ENCODE assay signal across 10 cellular contexts in genomic region chr4:153426207-153426886, GRCh38. TPM values are rescaled to one million over a fixed set of nuclear protein-coding genes. Genes with fewer than 3 reads are reported as not detected.
DNase-seq lines count a peak whose midpoint lies in the region; ATAC-seq and TF ChIP-seq lines count a peak whose summit lies in the region.
"Had no signal": no experiment of that assay in that cellular context is flagged by ENCODE, and none has a peak within 500 bp of the region (broad histone marks: within the 10 kb centered on the region; RNA-seq: fewer than 3 reads in every experiment).

No MANE protein-coding gene starts in this region.

- H3K36me3 Mint-ChIP-seq in MCF 10A (ENCODE audit: insufficient read depth, unreplicated experiment), result no peaks in the 10 kb centered on the region
- H3K36me3 Mint-ChIP-seq in T-helper 17 cell (ENCODE audit: low read depth), result no peaks in the 10 kb centered on the region

- intact Hi-C loops in mammary epithelial cell (cut with micrococcal nuclease), result no loop called here
- intact Hi-C loops in MCF 10A (cut with micrococcal nuclease), result no loop called here
- intact Hi-C loops in cardiac septum (cut with DNase I), result no loop called here

- no peaks in the 10 kb centered on the region for H3K9me3 Mint-ChIP-seq in MCF 10A (ENCODE audit: unreplicated experiment)
- no peaks in the 10 kb centered on the region for H3K9me3 Mint-ChIP-seq in stimulated activated naive CD8-positive, alpha-beta T cell treated with anti-CD3 and anti-CD28 coated beads, Interleukin-15, amount 100 ng/mL, for 72 hours

- 69% methylated on average over 4 of the region's 4 CpGs for WGBS in mammary epithelial cell (ENCODE audit: low coverage, missing lambda C conversion rate)

- no peaks in the 10 kb centered on the region for H3K79me2 ChIP-seq in mammary epithelial cell (ENCODE audit: insufficient read depth, low read length)

- POLR2A ChIA-PET in MCF 10A (lab: Yijun Ruan, JAX), result no interaction called here

- H3K4me2 ChIP-seq in mammary epithelial cell (ENCODE audit: insufficient read depth, low read depth, low read length), result no peak overlapping the region

- no peaks in the 10 kb centered on the region for H3K9me3 ChIP-seq in mammary epithelial cell (replicated peaks; ENCODE audit: insufficient read depth, low read length)
- no peaks in the 10 kb centered on the region for H3K9me3 ChIP-seq in T-helper 17 cell (ENCODE audit: control insufficient read depth, low read length, poor library complexity, severe bottlenecking)

- no peaks in the 10 kb centered on the region for H3K36me3 ChIP-seq in mammary epithelial cell (ENCODE audit: insufficient read depth, low read length)

- CTCF ChIA-PET in mammary epithelial cell (lab: Charles Lee; ENCODE audit: low non-redundant PET), result no interaction called here
- CTCF ChIA-PET in MCF 10A (lab: Yijun Ruan, JAX), result interaction anchor here (0.7 to 1.3 kb wide), 3 partner anchors 82 to 320 kb away, joined by 3 to 4 read pairs (median 3); no protein-coding TSS in a partner anchor

- no peak overlapping the region for H3K4me3 ChIP-seq in mammary epithelial cell (replicated peaks in 1 of 3; ENCODE audit: insufficient read depth in 1 of 3, low read depth in 2 of 3, low read length in 3 of 3)

- H2AFZ ChIP-seq in mammary epithelial cell (ENCODE audit: low read depth, low read length), result no peak overlapping the region

- H3K9ac ChIP-seq in mammary epithelial cell (ENCODE audit: insufficient read depth, low read length), result no peak overlapping the region

- no peaks in the 10 kb centered on the region for H4K20me1 ChIP-seq in mammary epithelial cell (ENCODE audit: insufficient read depth, low read length)

- peaks cover 6% of the 10 kb centered on the region for H3K4me1 Mint-ChIP-seq in MCF 10A (ENCODE audit: insufficient read depth, unreplicated experiment)
- H3K4me1 Mint-ChIP-seq in T-helper 17 cell, result peaks cover 20% of the 10 kb centered on the region
- H3K4me1 Mint-ChIP-seq in stimulated activated naive CD8-positive, alpha-beta T cell treated with anti-CD3 and anti-CD28 coated beads, Interleukin-15, amount 100 ng/mL, for 72 hours, result peaks cover 66% of the 10 kb centered on the region

- H3K27me3 ChIP-seq in mammary epithelial cell (ENCODE audit: insufficient read depth, low read length), result no peaks in the 10 kb centered on the region

- TF ChIP-seq CTCF in mammary epithelial cell (conservative IDR thresholded peaks at IDR 0.05 in 1 of 2, IDR thresholded peaks at IDR 0.05 in 1 of 2; ENCODE audit: extremely low read depth in 1 of 2, insufficient read depth in 1 of 2, low read depth in 1 of 2, low read length in 2 of 2) (no peak), MCF 10A (IDR thresholded peaks at IDR 0.05; ENCODE audit: unreplicated experiment) (no peak), GM13976 (IDR thresholded peaks at IDR 0.05; ENCODE audit: borderline replicate concordance, control extremely low read depth, extremely low read depth, insufficient read depth, missing control alignments) (no peak)

- ATAC-seq in HG02884 (IDR thresholded peaks at IDR 0.05; ENCODE audit: unreplicated experiment), result peak; percentile 57
- ATAC-seq in T-helper 17 cell, result peak; percentile 82
- peak; percentile 79 for ATAC-seq in stimulated activated naive CD8-positive, alpha-beta T cell treated with anti-CD3 and anti-CD28 coated beads, Interleukin-15, amount 100 ng/mL, for 72 hours
- no peak for ATAC-seq in GM18870 (IDR thresholded peaks at IDR 0.05; ENCODE audit: unreplicated experiment)

- in situ Hi-C loops in mammary epithelial cell (cut with MboI; ENCODE audit: low sequenced_read_pairs in 2 of 2) (no loop called here), GM13976 (cut with MboI; ENCODE audit: low sequenced_read_pairs, unreplicated experiment) (no loop called here)

- no peak overlapping the region for H3K27ac Mint-ChIP-seq in MCF 10A (ENCODE audit: low read depth, unreplicated experiment)
- H3K27ac Mint-ChIP-seq in T-helper 17 cell, result peak overlapping the region; percentile 51
- peak overlapping the region in 1 of 2 donors; percentile 27 for H3K27ac Mint-ChIP-seq in stimulated activated naive CD8-positive, alpha-beta T cell treated with anti-CD3 and anti-CD28 coated beads, Interleukin-15, amount 100 ng/mL, for 72 hours

- H3K4me3 Mint-ChIP-seq in MCF 10A (ENCODE audit: unreplicated experiment) (no peak overlapping the region), T-helper 17 cell (no peak overlapping the region)
- peak overlapping the region; percentile 44 to 50 for H3K4me3 Mint-ChIP-seq in stimulated activated naive CD8-positive, alpha-beta T cell treated with anti-CD3 and anti-CD28 coated beads, Interleukin-15, amount 100 ng/mL, for 72 hours

- H3K4me1 ChIP-seq in mammary epithelial cell (ENCODE audit: insufficient read depth, low read length), result peaks cover 13% of the 10 kb centered on the region

- no TSS peak for BruUV-seq in mammary epithelial cell (replicated peaks; lab: Mats Ljungman, UMichigan)
- no TSS peak for BruUV-seq in MCF 10A (replicated peaks; lab: Mats Ljungman, UMichigan)

- dilution Hi-C loops in mammary epithelial cell (cut with HindIII; ENCODE audit: low sequenced_read_pairs), result no loop called here

- H3K27ac ChIP-seq in mammary epithelial cell (ENCODE audit: insufficient read depth, low read depth, low read length), result no peak overlapping the region

- peak; percentile 27 for DNase-seq in mammary epithelial cell
- no peak for DNase-seq in MCF 10A (ENCODE audit: unreplicated experiment)
- no peak for DNase-seq in T-helper 17 cell
- no peak for DNase-seq in stimulated activated naive CD8-positive, alpha-beta T cell treated with anti-CD3 and anti-CD28 coated beads, Interleukin-15, amount 100 ng/mL, for 72 hours
- DNase-seq in GM13976 (ENCODE audit: low spot score), result no peak
- DNase-seq in cardiac septum (ENCODE audit: low spot score), result no peak
- DNase-seq: erythroblast, kidney had no signal

- H3K27me3 Mint-ChIP-seq in MCF 10A (ENCODE audit: insufficient read depth, unreplicated experiment) (no peaks in the 10 kb centered on the region), T-helper 17 cell (no peaks in the 10 kb centered on the region)
- H3K27me3 Mint-ChIP-seq in stimulated activated naive CD8-positive, alpha-beta T cell treated with anti-CD3 and anti-CD28 coated beads, Interleukin-15, amount 100 ng/mL, for 72 hours, result no peaks in the 10 kb centered on the region

RNA-seq across cellular contexts. Expression of gene TMEM131L, which starts 39.8 kb away (rescaled TPM):
- total RNA-seq in mammary epithelial cell (10 to 100 TPM; 17.4 to 33.8 TPM), MCF 10A (2022) (7.8 and 10.1 TPM in 2 replicates), T-helper 17 cell (10 to 100 TPM; 83.8 to 92.7 TPM), cardiac septum (21.2 TPM)
- polyA plus RNA-seq in mammary epithelial cell, result 8.6 TPM
- 24.3 TPM for polyA minus RNA-seq in mammary epithelial cell

Comparison
In these comparisons a context has a peak if more than half of its experiments do, and no peak if none do; other contexts are left out.
1. H3K4me3 Mint-ChIP-seq: peak in stimulated activated naive CD8-positive, alpha-beta T cell treated with anti-CD3 and anti-CD28 coated beads, Interleukin-15, amount 100 ng/mL, for 72 hours (2 of 2); none in MCF 10A (single experiment) and T-helper 17 cell (single experiment).